ENCODE assay signal across 8 cellular contexts in the genomic region with DNA sequence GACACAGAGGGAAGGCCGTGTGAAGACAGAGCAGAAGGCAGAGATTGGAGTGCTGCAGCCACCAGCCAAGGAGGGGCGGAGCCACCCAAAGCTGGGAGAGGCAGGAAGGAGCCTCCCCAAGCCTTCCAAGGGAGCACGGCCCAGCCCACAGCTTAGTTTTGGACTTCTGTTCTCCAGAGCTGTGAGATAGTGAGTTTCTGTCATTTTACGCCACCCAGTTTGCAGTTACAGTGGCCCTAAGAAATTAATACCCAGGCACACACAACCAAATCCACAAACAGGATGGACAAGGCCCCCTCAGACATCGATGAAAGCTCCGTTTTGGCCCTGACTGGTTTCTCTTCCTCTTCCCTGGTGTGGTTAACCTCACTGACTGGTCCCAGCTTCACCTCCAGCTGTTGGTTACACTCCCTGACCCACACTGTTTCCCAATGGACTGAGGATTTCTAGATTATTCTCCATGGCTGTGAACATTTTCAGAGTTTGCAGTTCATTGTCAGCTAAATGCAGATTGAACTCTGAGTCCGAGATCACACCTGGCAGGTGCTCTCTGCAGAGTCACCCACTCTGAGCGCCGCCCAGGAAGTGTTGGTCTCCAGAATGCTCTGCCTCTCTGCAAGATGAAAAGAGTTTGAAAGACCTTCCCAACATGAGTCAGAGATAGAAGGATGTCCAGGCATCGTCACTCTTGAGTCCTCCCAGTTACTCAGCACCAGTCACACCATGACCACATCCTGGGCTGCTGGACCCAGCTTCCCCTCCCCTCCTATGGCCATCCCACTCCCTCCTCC.
DNase-seq lines count a peak whose midpoint lies in the region; ATAC-seq, FAIRE-seq and TF ChIP-seq lines count a peak whose summit lies in the region.

No MANE protein-coding gene starts in this region.

- TSS peak; percentile 96 for BruUV-seq in HCT116 (replicated peaks; lab: Mats Ljungman, UMichigan)

- intact Hi-C loops in HCT116 (cut with micrococcal nuclease), result no loop called here

- no peak for TF ChIP-seq RAD21 in HCT116 (IDR thresholded peaks at IDR 0.05; ENCODE audit: low read depth)

- H3K4me2 ChIP-seq in HCT116 (ENCODE audit: low read length) (peak overlapping the region; percentile 76), fibroblast of lung (ENCODE audit: extremely low read depth, insufficient read depth, low read length) (peak overlapping the region; percentile 60)

- H3K79me2 ChIP-seq in HCT116 (ENCODE audit: insufficient read depth, low read length) (no peaks in the 10 kb centered on the region), fibroblast of lung (ENCODE audit: control insufficient read depth, insufficient read depth, low read length) (no peaks in the 10 kb centered on the region)

- POLR2A ChIA-PET in HCT116 (lab: Charles Lee), result interaction anchor here (0.6 to 1.4 kb wide), 4 partner anchors 8 to 160 kb away, joined by 3 read pairs; no protein-coding TSS in a partner anchor
- POLR2A ChIA-PET in GM10248 (lab: Yijun Ruan, JAX), result no interaction called here

- RAD21 ChIA-PET in HCT116 (lab: Charles Lee; ENCODE audit: low non-redundant PET in 1 of 2, low total read pairs in 2 of 2, uncharacterized antibody in 2 of 2, unreplicated experiment in 2 of 2), result no interaction called here

- peak overlapping the region; percentile 39 for H3K27ac ChIP-seq in HCT116 (ENCODE audit: low read depth, low read length)
- peak overlapping the region; percentile 89 for H3K27ac ChIP-seq in fibroblast of lung (ENCODE audit: insufficient read depth, low read length)

- TF ChIP-seq POLR2A in HCT116 (IDR thresholded peaks at IDR 0.05; ENCODE audit: borderline replicate concordance, extremely low read depth, insufficient read depth, insufficient read length), result no peak

- no peaks in the 10 kb centered on the region for H3K9me2 ChIP-seq in HCT116 (ENCODE audit: insufficient read depth)

- peak; percentile 92 for DNase-seq in HCT116 (ENCODE audit: low read depth, low spot score)
- peak; percentile 67 for DNase-seq in SIG-M5 treated with dmso at 0.1 percent for 504 hours (lab: John Stamatoyannopoulos, UW; ENCODE audit: unreplicated experiment)
- DNase-seq in fibroblast of lung (ENCODE audit: low read depth in 2 of 2), result peak; percentile 78 to 97
- DNase-seq in skeletal muscle cell (ENCODE audit: low read depth), result peak; percentile 77
- DNase-seq in GM10248 (ENCODE audit: extremely low spot score), result no peak
- no peak for DNase-seq in NCI-H2171 (lab: John Stamatoyannopoulos, UW)
- DNase-seq in GM19239 (ENCODE audit: insufficient read length, low spot score), result no peak

- H3K27me3 ChIP-seq in HCT116 (ENCODE audit: insufficient read depth, low read length) (no peaks in the 10 kb centered on the region), fibroblast of lung (ENCODE audit: control insufficient read depth, insufficient read depth, low read length) (no peaks in the 10 kb centered on the region)

- no peaks in the 10 kb centered on the region for H3K9me3 ChIP-seq in HCT116 (ENCODE audit: control insufficient read depth in 1 of 2, insufficient read depth in 1 of 2, low read depth in 1 of 2, low read length in 2 of 2)
- no peaks in the 10 kb centered on the region for H3K9me3 ChIP-seq in fibroblast of lung (ENCODE audit: control insufficient read depth, insufficient read depth, low read depth, low read length)

- FAIRE-seq in GM19239 (lab: Jason Lieb, UNC), result no peak

- ATAC-seq in HCT116 (peak; percentile 85), GM19452 (IDR thresholded peaks at IDR 0.05; ENCODE audit: unreplicated experiment) (no peak)

- peak overlapping the region in 1 of 2 experiments; percentile 33; a peak in 2 of 4 replicates for H3K4me3 ChIP-seq in HCT116 (replicated peaks in 1 of 2; ENCODE audit: low read depth in 1 of 2, low read length in 2 of 2)
- H3K4me3 ChIP-seq in fibroblast of lung (replicated peaks in 1 of 4; ENCODE audit: control extremely low read depth in 1 of 4, insufficient read depth in 1 of 4, low read depth in 3 of 4, low read length in 4 of 4), result no peak overlapping the region
- no peak overlapping the region for H3K4me3 ChIP-seq in skeletal muscle cell (ENCODE audit: low read depth, low read length)

- H3K9ac ChIP-seq in HCT116 (ENCODE audit: low read length) (peak overlapping the region; percentile 40), fibroblast of lung (ENCODE audit: insufficient read depth, low read length) (peak overlapping the region; percentile 21)

- H3K4me1 ChIP-seq in HCT116 (ENCODE audit: control insufficient read depth in 1 of 2, insufficient read depth in 2 of 2, low read length in 2 of 2) (peaks cover 14 to 46% of the 10 kb centered on the region in 2 experiments), fibroblast of lung (ENCODE audit: control insufficient read depth, extremely low read depth, insufficient read depth, low read length) (peaks cover 10% of the 10 kb centered on the region)

- TF ChIP-seq CTCF in HCT116 (IDR thresholded peaks at IDR 0.05 in 2 of 3, conservative IDR thresholded peaks at IDR 0.05 in 1 of 3; ENCODE audit: borderline replicate concordance in 1 of 3, insufficient read depth in 1 of 3, low read depth in 2 of 3, low read length in 2 of 3) (no peak), fibroblast of lung (conservative IDR thresholded peaks at IDR 0.05 in 1 of 2, IDR thresholded peaks at IDR 0.05 in 1 of 2; ENCODE audit: low read depth in 1 of 2, low read length in 2 of 2) (no peak), GM10248 (IDR thresholded peaks at IDR 0.05; ENCODE audit: control extremely low read depth, extremely low read depth, low read depth, missing control alignments) (no peak)

- H4K20me1 ChIP-seq in HCT116 (ENCODE audit: insufficient read depth), result no peaks in the 10 kb centered on the region
- H4K20me1 ChIP-seq in fibroblast of lung (ENCODE audit: control insufficient read depth, extremely low read depth, insufficient read depth, low read length), result no peaks in the 10 kb centered on the region

- CTCF ChIA-PET in HCT116 (lab: Charles Lee) (interaction anchor here (1.2 to 1.4 kb wide), 3 partner anchors 25 to 577 kb away, joined by 3 to 4 read pairs (median 3); no protein-coding TSS in a partner anchor), GM10248 (lab: Yijun Ruan, JAX) (no interaction called here)

- H2AFZ ChIP-seq in HCT116 (ENCODE audit: low read depth, low read length, poor library complexity, severe bottlenecking), result peak overlapping the region; percentile 66
- H2AFZ ChIP-seq in fibroblast of lung (ENCODE audit: low read length), result peak overlapping the region; percentile 37

- no peaks in the 10 kb centered on the region for H3K36me3 ChIP-seq in HCT116 (ENCODE audit: control insufficient read depth in 1 of 2, insufficient read depth in 2 of 2, low read length in 2 of 2)
- no peaks in the 10 kb centered on the region for H3K36me3 ChIP-seq in fibroblast of lung (ENCODE audit: control insufficient read depth, insufficient read depth, low read length)

TF ChIP-seq in HCT116, 20 proteins besides CTCF, POLR2A, EP300 and RAD21 (continues in another document):
- TF ChIP-seq, protein P1, sequence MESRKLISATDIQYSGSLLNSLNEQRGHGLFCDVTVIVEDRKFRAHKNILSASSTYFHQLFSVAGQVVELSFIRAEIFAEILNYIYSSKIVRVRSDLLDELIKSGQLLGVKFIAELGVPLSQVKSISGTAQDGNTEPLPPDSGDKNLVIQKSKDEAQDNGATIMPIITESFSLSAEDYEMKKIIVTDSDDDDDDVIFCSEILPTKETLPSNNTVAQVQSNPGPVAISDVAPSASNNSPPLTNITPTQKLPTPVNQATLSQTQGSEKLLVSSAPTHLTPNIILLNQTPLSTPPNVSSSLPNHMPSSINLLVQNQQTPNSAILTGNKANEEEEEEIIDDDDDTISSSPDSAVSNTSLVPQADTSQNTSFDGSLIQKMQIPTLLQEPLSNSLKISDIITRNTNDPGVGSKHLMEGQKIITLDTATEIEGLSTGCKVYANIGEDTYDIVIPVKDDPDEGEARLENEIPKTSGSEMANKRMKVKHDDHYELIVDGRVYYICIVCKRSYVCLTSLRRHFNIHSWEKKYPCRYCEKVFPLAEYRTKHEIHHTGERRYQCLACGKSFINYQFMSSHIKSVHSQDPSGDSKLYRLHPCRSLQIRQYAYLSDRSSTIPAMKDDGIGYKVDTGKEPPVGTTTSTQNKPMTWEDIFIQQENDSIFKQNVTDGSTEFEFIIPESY (IDR thresholded peaks at IDR 0.05; ENCODE audit: extremely low read depth, insufficient replicate concordance, low read length), result no peak
- TF ChIP-seq, protein P2, sequence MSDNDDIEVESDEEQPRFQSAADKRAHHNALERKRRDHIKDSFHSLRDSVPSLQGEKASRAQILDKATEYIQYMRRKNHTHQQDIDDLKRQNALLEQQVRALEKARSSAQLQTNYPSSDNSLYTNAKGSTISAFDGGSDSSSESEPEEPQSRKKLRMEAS (IDR thresholded peaks at IDR 0.05), result peak; percentile 91
- TF ChIP-seq POLR2AphosphoS5 (IDR thresholded peaks at IDR 0.05; ENCODE audit: low read depth, low read length) (peak; percentile 58), SRF (IDR thresholded peaks at IDR 0.05; ENCODE audit: low read depth) (no peak; the same call in 1 of the 2 replicates), SP1 (IDR thresholded peaks at IDR 0.05; ENCODE audit: low read depth) (peak; percentile 96), FOSL1 (IDR thresholded peaks at IDR 0.05; ENCODE audit: low read depth) (peak; percentile 97)
- TF ChIP-seq, protein P3, sequence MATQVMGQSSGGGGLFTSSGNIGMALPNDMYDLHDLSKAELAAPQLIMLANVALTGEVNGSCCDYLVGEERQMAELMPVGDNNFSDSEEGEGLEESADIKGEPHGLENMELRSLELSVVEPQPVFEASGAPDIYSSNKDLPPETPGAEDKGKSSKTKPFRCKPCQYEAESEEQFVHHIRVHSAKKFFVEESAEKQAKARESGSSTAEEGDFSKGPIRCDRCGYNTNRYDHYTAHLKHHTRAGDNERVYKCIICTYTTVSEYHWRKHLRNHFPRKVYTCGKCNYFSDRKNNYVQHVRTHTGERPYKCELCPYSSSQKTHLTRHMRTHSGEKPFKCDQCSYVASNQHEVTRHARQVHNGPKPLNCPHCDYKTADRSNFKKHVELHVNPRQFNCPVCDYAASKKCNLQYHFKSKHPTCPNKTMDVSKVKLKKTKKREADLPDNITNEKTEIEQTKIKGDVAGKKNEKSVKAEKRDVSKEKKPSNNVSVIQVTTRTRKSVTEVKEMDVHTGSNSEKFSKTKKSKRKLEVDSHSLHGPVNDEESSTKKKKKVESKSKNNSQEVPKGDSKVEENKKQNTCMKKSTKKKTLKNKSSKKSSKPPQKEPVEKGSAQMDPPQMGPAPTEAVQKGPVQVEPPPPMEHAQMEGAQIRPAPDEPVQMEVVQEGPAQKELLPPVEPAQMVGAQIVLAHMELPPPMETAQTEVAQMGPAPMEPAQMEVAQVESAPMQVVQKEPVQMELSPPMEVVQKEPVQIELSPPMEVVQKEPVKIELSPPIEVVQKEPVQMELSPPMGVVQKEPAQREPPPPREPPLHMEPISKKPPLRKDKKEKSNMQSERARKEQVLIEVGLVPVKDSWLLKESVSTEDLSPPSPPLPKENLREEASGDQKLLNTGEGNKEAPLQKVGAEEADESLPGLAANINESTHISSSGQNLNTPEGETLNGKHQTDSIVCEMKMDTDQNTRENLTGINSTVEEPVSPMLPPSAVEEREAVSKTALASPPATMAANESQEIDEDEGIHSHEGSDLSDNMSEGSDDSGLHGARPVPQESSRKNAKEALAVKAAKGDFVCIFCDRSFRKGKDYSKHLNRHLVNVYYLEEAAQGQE (IDR thresholded peaks at IDR 0.05; ENCODE audit: low read depth), result no peak

Comparison
In these comparisons a context has a peak if more than half of its experiments do, and no peak if none do; other contexts are left out.
1. DNase-seq: peak in HCT116 (single experiment), SIG-M5 treated with dmso at 0.1 percent for 504 hours (single experiment), fibroblast of lung (2 of 2) and skeletal muscle cell (single experiment); none in GM10248 (single experiment), NCI-H2171 (single experiment) and GM19239 (single experiment).